2 cellular contexts compared by ENCODE assay signal in genomic region chr4:107772269-107772668, GRCh38. TPM values are rescaled to one million over a fixed set of nuclear protein-coding genes. Genes with fewer than 3 reads are reported as not detected.
"Had no signal": no experiment of that assay in that cellular context is flagged by ENCODE, and none has a peak within 500 bp of the region (broad histone marks: within the 10 kb centered on the region; RNA-seq: fewer than 3 reads in every experiment).

No MANE protein-coding gene starts in this region.

RNA-seq across cellular contexts. Expression of gene SGMS2, which starts 52.5 kb away (rescaled TPM):
- total RNA-seq: activated B cell treated with CpG ODN at 0.5 μM for 24 hours; activated CD8-positive, alpha-beta T cell treated with anti-CD3 and anti-CD28 coated beads, Interleukin-2, amount 10 ng/mL, durations not matched to agents 7 days and 5 days had no signal
